Comparison of ENCODE assay signal across 5 cellular contexts in genomic region chr2:231869016-231869415, GRCh38. TPM values are rescaled to one million over a fixed set of nuclear protein-coding genes. Genes with fewer than 3 reads are reported as not detected.
"Had no signal": no experiment of that assay in that cellular context is flagged by ENCODE, and none has a peak within 500 bp of the region (broad histone marks: within the 10 kb centered on the region; RNA-seq: fewer than 3 reads in every experiment).

No MANE protein-coding gene starts in this region.

RNA-seq across cellular contexts. Expression of gene NPPC, which starts 57.2 kb away (rescaled TPM):
- total RNA-seq: activated T-helper 17 cell treated with anti-CD3 and anti-CD28 coated beads, Interleukin-2, amount 50 U/mL, for 72 hours; ascending aorta; bronchial epithelial cell; cardiac muscle cell; chondrocyte had no signal
